20 cellular contexts compared by ENCODE assay signal in genomic region chr11:115737875-115738274, GRCh38.
"Had no signal": no experiment of that assay in that cellular context is flagged by ENCODE, and none has a peak within 500 bp of the region (broad histone marks: within the 10 kb centered on the region; RNA-seq: fewer than 3 reads in every experiment).

No MANE protein-coding gene starts in this region.

- H3K9me3 ChIP-seq: MG63, SJSA1 had no signal

- H3K27me3 ChIP-seq: MG63, SJSA1 had no signal

- H3K36me3 ChIP-seq: MG63, SJSA1 had no signal

- H3K27ac ChIP-seq: HL-60, SJSA1, SK-N-MC had no signal

- DNase-seq: KBM-7, MG63, NCI-H1092, NCI-H1105 treated with DMSO at 0.1 percent for 48 hours, NCI-H1417 treated with DMSO at 0.1 percent for 48 hours, NCI-H146, NCI-H1694 treated with DMSO at 0.1 percent for 48 hours, NCI-H1930, NCI-H2081, NCI-H2107, NCI-H2227 treated with DMSO at 0.1 percent for 48 hours, NCI-H524, NCI-H526 treated with DMSO at 0.1 percent for 48 hours, NCI-H774, Right ventricle myocardium superior, RPMI8226, SIG-M5 had no signal

- H3K4me3 ChIP-seq: MG63, SJSA1, SK-N-MC had no signal
